Comparison of ENCODE assay signal across 1 cellular context in the genomic region with DNA sequence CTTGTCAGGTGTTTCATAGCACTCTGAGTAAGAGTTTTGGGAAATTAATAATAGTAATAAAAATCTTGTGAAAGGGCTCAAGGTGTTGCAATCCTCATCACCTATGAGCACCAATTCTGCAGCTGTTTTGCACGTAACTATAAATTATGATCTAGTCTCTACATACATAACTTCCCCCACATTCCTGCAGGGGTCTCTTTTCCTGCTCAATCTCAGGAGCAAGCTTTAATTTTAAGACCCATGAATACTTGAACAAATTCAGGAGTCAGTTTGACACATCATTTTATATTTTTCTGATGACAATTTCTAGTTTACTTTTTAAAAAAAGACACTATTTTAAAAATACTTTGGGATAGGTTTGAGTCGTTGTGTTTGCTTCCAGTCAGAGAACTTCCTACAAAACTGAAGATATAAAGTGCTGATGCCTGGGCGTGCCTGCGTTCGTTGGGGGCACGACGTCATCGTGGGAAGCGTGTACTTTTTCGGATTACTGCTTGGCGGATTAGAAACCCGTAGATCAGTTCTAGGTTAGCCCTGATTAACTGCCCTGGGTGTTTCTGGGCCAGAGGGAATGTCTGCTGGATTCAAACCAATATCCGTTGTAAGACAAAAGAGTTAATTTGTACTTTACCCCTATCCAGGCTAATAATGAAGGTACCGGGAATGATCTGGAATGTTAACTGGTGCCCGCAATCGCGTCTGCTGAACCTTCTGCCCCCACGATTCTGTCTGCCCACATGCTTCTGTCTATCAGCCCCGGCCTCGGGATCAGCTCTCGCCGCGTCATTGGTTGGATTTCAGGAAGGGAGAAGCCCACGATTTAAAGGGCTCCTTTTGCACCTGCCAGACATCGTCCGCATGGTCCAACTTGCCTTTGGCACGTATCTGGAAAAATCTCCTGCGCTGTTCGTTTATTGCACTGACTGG.
A peak's percentile ranks its signal among the peaks of the same experiment; 100 is the strongest.
TF ChIP-seq lines count a peak whose summit lies in the region.

No MANE protein-coding gene starts in this region.

TF ChIP-seq in H1, 55 proteins besides CTCF, POLR2A, EP300 and RAD21 (continued from another document):
- TF ChIP-seq, protein P1, sequence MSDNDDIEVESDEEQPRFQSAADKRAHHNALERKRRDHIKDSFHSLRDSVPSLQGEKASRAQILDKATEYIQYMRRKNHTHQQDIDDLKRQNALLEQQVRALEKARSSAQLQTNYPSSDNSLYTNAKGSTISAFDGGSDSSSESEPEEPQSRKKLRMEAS (IDR thresholded peaks at IDR 0.05): peak; percentile 48; the same call in 1 of the 2 replicates
- TF ChIP-seq ASH2L (IDR thresholded peaks at IDR 0.05; ENCODE audit: low read length) (no peak), NRF1 (IDR thresholded peaks at IDR 0.05; ENCODE audit: low read depth, low read length) (no peak), SRF (IDR thresholded peaks at IDR 0.05; ENCODE audit: low read depth, low read length) (no peak), BRCA1 (IDR thresholded peaks at IDR 0.05; ENCODE audit: low read depth, low read length) (no peak), CBX5 (IDR thresholded peaks at IDR 0.05; ENCODE audit: low read depth, low read length) (no peak), SIN3A (conservative IDR thresholded peaks at IDR 0.05 in 1 of 2, IDR thresholded peaks at IDR 0.05 in 1 of 2; ENCODE audit: low read depth in 1 of 2, low read length in 2 of 2) (0 out of 4 replicates have a peak, but pooled peaks of 1 of the 2 experiments have one; percentile 28), PHF8 (conservative IDR thresholded peaks at IDR 0.05; ENCODE audit: low read depth, low read length) (no peak; the same call in none of the 2 replicates), EZH2 (IDR thresholded peaks at IDR 0.05; ENCODE audit: low read depth, low read length, severe bottlenecking) (no peak), ZNF274 (IDR thresholded peaks at IDR 0.05; ENCODE audit: borderline replicate concordance, extremely low read depth, low read length) (no peak), RBBP5 (IDR thresholded peaks at IDR 0.05; ENCODE audit: borderline replicate concordance, low read depth, low read length) (no peak), BCL11A (IDR thresholded peaks at IDR 0.05; ENCODE audit: low read depth in 2 of 2, low read length in 2 of 2) (no peak), TAF1 (IDR thresholded peaks at IDR 0.05; ENCODE audit: low read depth, low read length) (no peak), TEAD4 (IDR thresholded peaks at IDR 0.05; ENCODE audit: low read depth, low read length) (0 out of 2 replicates have a peak, but pooled peaks have one; percentile 10), CREB1 (IDR thresholded peaks at IDR 0.05) (peak; percentile 8; the same call in 1 of the 2 replicates), CHD1 (IDR thresholded peaks at IDR 0.05; ENCODE audit: low read depth, low read length) (no peak), SP4 (IDR thresholded peaks at IDR 0.05; ENCODE audit: low read length) (0 out of 2 replicates have a peak, but pooled peaks have one; percentile 10), EGR1 (IDR thresholded peaks at IDR 0.05; ENCODE audit: borderline replicate concordance, low read depth, low read length) (no peak), SIRT6 (IDR thresholded peaks at IDR 0.05; ENCODE audit: low read length) (no peak), TBP (IDR thresholded peaks at IDR 0.05; ENCODE audit: low read depth, low read length) (no peak), GABPA (IDR thresholded peaks at IDR 0.05; ENCODE audit: borderline replicate concordance, insufficient read depth, low read length) (no peak), POLR2AphosphoS5 (IDR thresholded peaks at IDR 0.05; ENCODE audit: low read depth, low read length) (peak; percentile 51; the same call in 1 of the 2 replicates)
- TF ChIP-seq, protein P2, sequence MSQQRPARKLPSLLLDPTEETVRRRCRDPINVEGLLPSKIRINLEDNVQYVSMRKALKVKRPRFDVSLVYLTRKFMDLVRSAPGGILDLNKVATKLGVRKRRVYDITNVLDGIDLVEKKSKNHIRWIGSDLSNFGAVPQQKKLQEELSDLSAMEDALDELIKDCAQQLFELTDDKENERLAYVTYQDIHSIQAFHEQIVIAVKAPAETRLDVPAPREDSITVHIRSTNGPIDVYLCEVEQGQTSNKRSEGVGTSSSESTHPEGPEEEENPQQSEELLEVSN (IDR thresholded peaks at IDR 0.05): peak; percentile 21; the same call in 1 of the 2 replicates
- TF ChIP-seq, protein P3, sequence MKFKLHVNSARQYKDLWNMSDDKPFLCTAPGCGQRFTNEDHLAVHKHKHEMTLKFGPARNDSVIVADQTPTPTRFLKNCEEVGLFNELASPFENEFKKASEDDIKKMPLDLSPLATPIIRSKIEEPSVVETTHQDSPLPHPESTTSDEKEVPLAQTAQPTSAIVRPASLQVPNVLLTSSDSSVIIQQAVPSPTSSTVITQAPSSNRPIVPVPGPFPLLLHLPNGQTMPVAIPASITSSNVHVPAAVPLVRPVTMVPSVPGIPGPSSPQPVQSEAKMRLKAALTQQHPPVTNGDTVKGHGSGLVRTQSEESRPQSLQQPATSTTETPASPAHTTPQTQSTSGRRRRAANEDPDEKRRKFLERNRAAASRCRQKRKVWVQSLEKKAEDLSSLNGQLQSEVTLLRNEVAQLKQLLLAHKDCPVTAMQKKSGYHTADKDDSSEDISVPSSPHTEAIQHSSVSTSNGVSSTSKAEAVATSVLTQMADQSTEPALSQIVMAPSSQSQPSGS (IDR thresholded peaks at IDR 0.05; ENCODE audit: low read length): no peak
- TF ChIP-seq, protein P4, sequence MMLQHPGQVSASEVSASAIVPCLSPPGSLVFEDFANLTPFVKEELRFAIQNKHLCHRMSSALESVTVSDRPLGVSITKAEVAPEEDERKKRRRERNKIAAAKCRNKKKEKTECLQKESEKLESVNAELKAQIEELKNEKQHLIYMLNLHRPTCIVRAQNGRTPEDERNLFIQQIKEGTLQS (IDR thresholded peaks at IDR 0.05; ENCODE audit: insufficient read depth, low read depth, low read length): no peak
